8 cellular contexts compared by ENCODE assay signal in the genomic region with DNA sequence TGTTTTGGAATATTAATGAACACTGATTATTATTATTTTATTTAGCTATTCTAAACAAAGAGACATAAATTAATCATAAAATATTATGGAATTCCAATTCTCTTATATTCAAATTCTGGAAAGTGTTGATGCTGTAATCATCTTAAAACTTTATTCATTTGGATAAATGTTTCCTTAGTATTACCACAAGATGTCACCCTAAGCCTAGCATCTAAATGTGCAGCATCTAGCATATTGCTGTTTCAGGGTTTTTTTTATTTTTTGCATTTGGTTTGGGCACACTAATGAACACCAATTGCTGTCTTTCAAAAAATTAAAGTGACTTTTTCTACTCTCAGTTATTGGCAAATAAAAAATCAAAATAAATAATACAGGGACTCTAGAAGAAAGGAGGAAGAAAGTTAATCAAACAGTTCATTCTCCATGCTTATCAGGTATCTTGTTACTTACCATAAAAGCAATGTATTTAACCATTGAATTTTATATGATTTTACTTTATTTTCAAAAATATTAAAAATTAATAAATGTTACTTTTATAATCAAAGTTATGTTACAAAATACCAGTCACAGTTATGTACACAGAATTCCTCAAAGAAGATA. TPM values are rescaled to one million over a fixed set of nuclear protein-coding genes. Genes with fewer than 3 reads are reported as not detected.
DNase-seq lines count a peak whose midpoint lies in the region; ATAC-seq, FAIRE-seq and TF ChIP-seq lines count a peak whose summit lies in the region.

No MANE protein-coding gene starts in this region.

- no peak overlapping the region for H3K27ac ChIP-seq in pancreas
- H3K27ac ChIP-seq in aorta (ENCODE audit: low read depth in 1 of 2, low read length in 2 of 2) = no peak overlapping the region

- intact Hi-C loops in pancreas (cut with DNase I) (no loop called here), aorta (cut with DNase I) (loop anchor here in 1 of 2 donors (10.0 kb wide), 1 partner anchor 239 kb away; no protein-coding TSS in a partner anchor)

- no peaks in the 10 kb centered on the region for H3K79me2 ChIP-seq in Loucy (ENCODE audit: insufficient read depth, low read length)

- H3K27me3 ChIP-seq in Loucy (ENCODE audit: insufficient read depth, low read length, poor library complexity, severe bottlenecking) (no peaks in the 10 kb centered on the region), pancreas (no peaks in the 10 kb centered on the region), aorta (ENCODE audit: control insufficient read depth in 1 of 2, insufficient read depth in 2 of 2, low read length in 1 of 2) (no peaks in the 10 kb centered on the region)

- H2AFZ ChIP-seq in Loucy (ENCODE audit: low read length) = no peak overlapping the region

- peak; percentile 98 for FAIRE-seq in pancreas (lab: Jason Lieb, UNC)

- H4K20me1 ChIP-seq in Loucy (ENCODE audit: insufficient read depth, low read length, poor library complexity, severe bottlenecking) = no peaks in the 10 kb centered on the region

- TF ChIP-seq POLR2A in GM18505 (IDR thresholded peaks at IDR 0.05; ENCODE audit: borderline replicate concordance, extremely low read depth, insufficient read depth, insufficient read length) = no peak

- H3K9me3 ChIP-seq in Loucy (ENCODE audit: insufficient read depth, low read depth, low read length) (no peaks in the 10 kb centered on the region), pancreas (no peaks in the 10 kb centered on the region), aorta (ENCODE audit: control insufficient read depth, low read length) (no peaks in the 10 kb centered on the region)

- peak; percentile 75 for TF ChIP-seq CTCF in Loucy (conservative IDR thresholded peaks at IDR 0.05; ENCODE audit: low read length)
- peak; percentile 54 for TF ChIP-seq CTCF in fibroblast of pulmonary artery (IDR thresholded peaks at IDR 0.05; ENCODE audit: low read length, missing control alignments)
- TF ChIP-seq CTCF in pancreas (IDR thresholded peaks at IDR 0.05) = peak in 3 of 4 donors; percentile 27 to 34 (median 29)

- H3K4me1 ChIP-seq in Loucy (ENCODE audit: insufficient read depth, low read length, poor library complexity, severe bottlenecking) = peaks cover 7% of the 10 kb centered on the region
- H3K4me1 ChIP-seq in pancreas = no peaks in the 10 kb centered on the region
- no peaks in the 10 kb centered on the region for H3K4me1 ChIP-seq in aorta (ENCODE audit: control insufficient read depth in 1 of 2, insufficient read depth in 2 of 2, low read length in 2 of 2)

- no peak overlapping the region for H3K4me3 ChIP-seq in Loucy (ENCODE audit: low read length, poor library complexity, severe bottlenecking)
- H3K4me3 ChIP-seq in fibroblast of pulmonary artery (replicated peaks; ENCODE audit: low read depth, low read length) = no peak overlapping the region
- H3K4me3 ChIP-seq in pancreas = no peak overlapping the region
- no peak overlapping the region for H3K4me3 ChIP-seq in aorta (ENCODE audit: low read length in 2 of 2)

- no peaks in the 10 kb centered on the region for H3K9me2 ChIP-seq in Loucy (replicated peaks; ENCODE audit: low read depth, low read length)

- DNase-seq in DMS114 treated with DMSO at 0.1 percent for 48 hours (lab: John Stamatoyannopoulos, UW; ENCODE audit: unreplicated experiment) (peak; percentile 24), SKM-1 treated with dmso at 0.1 percent for 144 hours (lab: John Stamatoyannopoulos, UW; ENCODE audit: unreplicated experiment) (peak; percentile 59), fibroblast of pulmonary artery (ENCODE audit: low read depth) (peak; percentile 71), pancreas (no peak), aorta (no peak)

- H3K9ac ChIP-seq in Loucy (ENCODE audit: low read depth, low read length, poor library complexity, severe bottlenecking) = no peak overlapping the region

- H3F3A ChIP-seq in Loucy (ENCODE audit: low read depth) = no peaks in the 10 kb centered on the region

- H3K36me3 ChIP-seq in Loucy (ENCODE audit: insufficient read depth, low read length) = no peaks in the 10 kb centered on the region
- no peaks in the 10 kb centered on the region for H3K36me3 ChIP-seq in pancreas
- no peaks in the 10 kb centered on the region for H3K36me3 ChIP-seq in aorta (ENCODE audit: control insufficient read depth in 1 of 2, insufficient read depth in 2 of 2, low read length in 1 of 2)

- ATAC-seq in GM19455 (IDR thresholded peaks at IDR 0.05; ENCODE audit: unreplicated experiment) (peak; percentile 67), pancreas (peak; percentile 71 to 86 (median 86)), aorta (ENCODE audit: low FRiP score) (no peak), GM18505 (IDR thresholded peaks at IDR 0.05; ENCODE audit: unreplicated experiment) (no peak)

- H3K4me2 ChIP-seq in Loucy (ENCODE audit: low read depth, low read length, poor library complexity, severe bottlenecking) = no peak overlapping the region

RNA-seq across cellular contexts. Expression of gene DLG2, which starts 31.8 kb away (rescaled TPM):
- total RNA-seq in pancreas (1 to 10 TPM; 2.5 to 5.4 (median 4.5) TPM), aorta (10 to 100 TPM; 19.4 to 23.3 TPM)
- polyA plus RNA-seq in pancreas (1 to 10 TPM; 1.2 to 2.2 TPM), aorta (1 to 10 TPM; 1.3 to 2.4 TPM)

RNA-seq across cellular contexts. Expression of gene TMEM126B, which starts 33.0 kb away (rescaled TPM):
- 10 to 100 TPM in 5 of 6 donors, 1 to 10 TPM in 1; 9.7 to 25.0 (median 15.3) TPM for total RNA-seq in pancreas
- 10 to 100 TPM; 34.1 to 39.3 TPM for polyA plus RNA-seq in pancreas
- 10 to 100 TPM; 39.7 to 40.5 TPM for total RNA-seq in aorta
- 100 to 1,000 TPM in 1 of 2 donors, 10 to 100 TPM in 1; 63.3 to 116 TPM for polyA plus RNA-seq in aorta

RNA-seq across cellular contexts. Expression of gene TMEM126A, which starts 52.4 kb away (rescaled TPM):
- total RNA-seq in pancreas = 10 to 100 TPM in 5 of 6 donors, 1 to 10 TPM in 1; 9.6 to 18.2 (median 13.7) TPM
- polyA plus RNA-seq in pancreas = 10 to 100 TPM; 26.7 to 27.8 TPM
- total RNA-seq in aorta = 10 to 100 TPM; 19.9 to 23.9 TPM
- 10 to 100 TPM; 45.8 to 58.4 TPM for polyA plus RNA-seq in aorta

Comparison
In these comparisons a context has a peak if more than half of its experiments do, and no peak if none do; other contexts are left out.
1. DNase-seq: peak in DMS114 treated with DMSO at 0.1 percent for 48 hours (single experiment), SKM-1 treated with dmso at 0.1 percent for 144 hours (single experiment) and fibroblast of pulmonary artery (single experiment); none in pancreas (0 of 6) and aorta (0 of 2).
2. ATAC-seq: peak in GM19455 (single experiment) and pancreas (4 of 4); none in aorta (single experiment) and GM18505 (single experiment).
3. Peak in every context shown above with its lines, with median percentiles within 50 percentile points of each other: CTCF ChIP-seq.